8 cellular contexts compared by ENCODE assay signal in the genomic region with DNA sequence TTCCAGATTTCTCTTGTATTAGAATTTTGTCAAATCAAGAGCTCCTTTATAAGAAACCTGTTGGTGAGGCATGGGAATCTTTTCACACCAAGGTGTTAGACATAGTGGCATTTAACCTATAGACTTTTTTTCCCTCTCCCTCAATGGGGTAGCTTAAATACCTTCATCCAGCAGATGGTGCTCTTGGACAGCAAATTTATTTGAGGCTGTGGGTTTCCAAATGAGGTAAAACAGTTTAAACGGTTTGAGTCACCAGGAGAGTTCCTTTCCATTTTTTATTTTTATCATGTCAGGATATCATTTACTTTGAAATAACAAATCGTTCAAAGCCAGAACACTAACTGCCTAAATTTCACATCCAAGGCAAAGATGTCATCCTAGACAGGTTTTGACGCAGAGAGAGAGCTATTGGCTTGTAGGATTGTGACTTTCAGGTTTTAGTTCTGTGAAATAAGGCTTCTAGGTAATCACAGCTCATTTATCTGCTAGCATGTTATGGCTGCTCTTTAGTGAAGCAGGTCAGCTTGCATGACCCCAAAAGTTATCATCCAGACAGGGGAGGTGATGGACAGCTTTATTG.
DNase-seq lines count a peak whose midpoint lies in the region; ATAC-seq, FAIRE-seq and TF ChIP-seq lines count a peak whose summit lies in the region.

No MANE protein-coding gene starts in this region.

- TF ChIP-seq CTCF in astrocyte of the cerebellum (IDR thresholded peaks at IDR 0.05; ENCODE audit: low read depth, low read length, missing control alignments) (peak; percentile 63), keratinocyte (optimal IDR thresholded peaks at IDR 0.05 in 1 of 3, IDR thresholded peaks at IDR 0.05 in 1 of 3, conservative IDR thresholded peaks at IDR 0.05 in 1 of 3; ENCODE audit: extremely low read depth in 1 of 3, insufficient read depth in 2 of 3, low read length in 3 of 3) (peak in 2 of 3 experiments; percentile 40 to 52), thoracic aorta (IDR thresholded peaks at IDR 0.05) (peak; percentile 33)

- H3K36me3 Mint-ChIP-seq in activated naive CD4-positive, alpha-beta T cell treated with anti-CD3 and anti-CD28 coated beads, Interleukin-2, amount 10 ng/mL, durations not matched to agents 7 days and 5 days: peaks cover 42% of the 10 kb centered on the region

- no peak overlapping the region for H2AFZ ChIP-seq in keratinocyte (ENCODE audit: control insufficient read depth, low read length)

- CTCF ChIA-PET in activated naive CD4-positive, alpha-beta T cell treated with anti-CD3 and anti-CD28 coated beads, Interleukin-2, amount 10 ng/mL, durations not matched to agents 7 days and 5 days (lab: Charles Lee): interaction anchor here (0.8 to 2.4 kb wide), 16 partner anchors 9 to 709 kb away, joined by 3 to 23 read pairs (median 4); no protein-coding TSS in a partner anchor

- H3K9me1 ChIP-seq in keratinocyte (ENCODE audit: control insufficient read depth, extremely low read depth, insufficient read depth, low read length): no peaks in the 10 kb centered on the region

- no peak overlapping the region for H3K9ac ChIP-seq in keratinocyte (ENCODE audit: control insufficient read depth, extremely low read depth, insufficient read depth, low read length)

- H3K27ac ChIP-seq in keratinocyte (ENCODE audit: control insufficient read depth, insufficient read depth, low read length): no peak overlapping the region
- H3K27ac ChIP-seq in thoracic aorta: no peak overlapping the region

- H4K20me1 ChIP-seq in keratinocyte (ENCODE audit: control insufficient read depth, extremely low read depth, insufficient read depth, low read length): no peaks in the 10 kb centered on the region

- H3K4me3 ChIP-seq in astrocyte of the cerebellum (ENCODE audit: low read depth, low read length) (no peak overlapping the region), keratinocyte (ENCODE audit: control insufficient read depth in 2 of 3, extremely low read depth in 1 of 3, insufficient read depth in 2 of 3, low read depth in 1 of 3, low read length in 3 of 3) (no peak overlapping the region), thoracic aorta (no peak overlapping the region)

- DNase-seq in activated naive CD4-positive, alpha-beta T cell treated with anti-CD3 and anti-CD28 coated beads, Interleukin-2, amount 10 ng/mL, durations not matched to agents 7 days and 5 days: peak; percentile 44
- DNase-seq in activated naive CD4-positive, alpha-beta T cell treated with Interleukin-2 at 50 U/mL for 16 hours: no peak
- DNase-seq in NCI-H774 (lab: John Stamatoyannopoulos, UW) (peak; percentile 24), astrocyte of the cerebellum (ENCODE audit: low read depth) (peak; percentile 45), keratinocyte (ENCODE audit: low read depth, low spot score) (no peak), thoracic aorta (ENCODE audit: low spot score) (no peak), ecto neural progenitor cell (ENCODE audit: low spot score) (no peak)

- peak overlapping the region; percentile 2 for H3K27ac Mint-ChIP-seq in activated naive CD4-positive, alpha-beta T cell treated with anti-CD3 and anti-CD28 coated beads, Interleukin-2, amount 10 ng/mL, durations not matched to agents 7 days and 5 days

- no peaks in the 10 kb centered on the region for H3K9me3 ChIP-seq in keratinocyte (ENCODE audit: control insufficient read depth, low read depth, low read length)
- no peaks in the 10 kb centered on the region for H3K9me3 ChIP-seq in thoracic aorta

- in situ Hi-C loops in astrocyte of the cerebellum (cut with HindIII; ENCODE audit: low sequenced_read_pairs): no loop called here

- H3K9me3 Mint-ChIP-seq in activated naive CD4-positive, alpha-beta T cell treated with anti-CD3 and anti-CD28 coated beads, Interleukin-2, amount 10 ng/mL, durations not matched to agents 7 days and 5 days: no peaks in the 10 kb centered on the region

- no peak overlapping the region for H3K4me3 Mint-ChIP-seq in activated naive CD4-positive, alpha-beta T cell treated with anti-CD3 and anti-CD28 coated beads, Interleukin-2, amount 10 ng/mL, durations not matched to agents 7 days and 5 days

- no peaks in the 10 kb centered on the region for H3K27me3 Mint-ChIP-seq in activated naive CD4-positive, alpha-beta T cell treated with anti-CD3 and anti-CD28 coated beads, Interleukin-2, amount 10 ng/mL, durations not matched to agents 7 days and 5 days

- no peaks in the 10 kb centered on the region for H3K79me2 ChIP-seq in keratinocyte (ENCODE audit: control insufficient read depth, insufficient read depth, low read length)

- no peak overlapping the region for H3K4me2 ChIP-seq in keratinocyte (ENCODE audit: control insufficient read depth, extremely low read depth, insufficient read depth, low read depth, low read length)

- H3K36me3 ChIP-seq in keratinocyte (ENCODE audit: control insufficient read depth in 2 of 2, extremely low read depth in 1 of 2, insufficient read depth in 2 of 2, low read length in 2 of 2) (peaks cover 0 to 5% of the 10 kb centered on the region in 2 experiments), thoracic aorta (no peaks in the 10 kb centered on the region)

- H3K27me3 ChIP-seq in keratinocyte (ENCODE audit: control insufficient read depth, extremely low read depth, insufficient read depth, low read length): no peaks in the 10 kb centered on the region
- no peaks in the 10 kb centered on the region for H3K27me3 ChIP-seq in thoracic aorta (replicated peaks; ENCODE audit: insufficient read depth)

- dilution Hi-C loops in keratinocyte (cut with MboI; ENCODE audit: extremely low pct_ligation_motif_present, low sequenced_read_pairs): no loop called here

- ATAC-seq in HG03175 (IDR thresholded peaks at IDR 0.05; ENCODE audit: unreplicated experiment) (peak; percentile 53), thoracic aorta (ENCODE audit: insufficient number of reproducible peaks, low FRiP score, low read depth) (no peak)

- no peaks in the 10 kb centered on the region for H3K4me1 Mint-ChIP-seq in activated naive CD4-positive, alpha-beta T cell treated with anti-CD3 and anti-CD28 coated beads, Interleukin-2, amount 10 ng/mL, durations not matched to agents 7 days and 5 days

- no peak for FAIRE-seq in keratinocyte (lab: Jason Lieb, UNC)

- H3K4me1 ChIP-seq in keratinocyte (ENCODE audit: control insufficient read depth, extremely low read depth, insufficient read depth, low read length) (no peaks in the 10 kb centered on the region), thoracic aorta (ENCODE audit: control insufficient read depth in 1 of 2, low read depth in 2 of 2) (no peaks in the 10 kb centered on the region)

Comparison
In these comparisons a context has a peak if more than half of its experiments do, and no peak if none do; other contexts are left out.
1. DNase-seq: peak in activated naive CD4-positive, alpha-beta T cell treated with anti-CD3 and anti-CD28 coated beads, Interleukin-2, amount 10 ng/mL, durations not matched to agents 7 days and 5 days (single experiment), NCI-H774 (single experiment) and astrocyte of the cerebellum (single experiment); none in activated naive CD4-positive, alpha-beta T cell treated with Interleukin-2 at 50 U/mL for 16 hours (single experiment), keratinocyte (single experiment), thoracic aorta (single experiment) and ecto neural progenitor cell (single experiment).
2. Peak in every context shown above with its lines, with median percentiles within 50 percentile points of each other: CTCF ChIP-seq.